8 cellular contexts compared by ENCODE assay signal in genomic region chr1:150622219-150622975, GRCh38. TPM values are rescaled to one million over a fixed set of nuclear protein-coding genes. Genes with fewer than 3 reads are reported as not detected.
A peak's percentile ranks its signal among the peaks of the same experiment; 100 is the strongest.
DNase-seq lines count a peak whose midpoint lies in the region; ATAC-seq and TF ChIP-seq lines count a peak whose summit lies in the region.

No MANE protein-coding gene starts in this region.

- H3K4me3 Mint-ChIP-seq in activated CD8-positive, alpha-beta memory T cell treated with anti-CD3 and anti-CD28 coated beads, Interleukin-2, amount 10 ng/mL, durations not matched to agents 7 days and 5 days: no peak overlapping the region

- H3K9me3 ChIP-seq in colonic mucosa (no peaks in the 10 kb centered on the region), mesenchymal stem cell (ENCODE audit: control insufficient read depth, low read length) (no peaks in the 10 kb centered on the region), upper lobe of right lung (no peaks in the 10 kb centered on the region)

- H2BK12ac ChIP-seq in mesenchymal stem cell (ENCODE audit: low read length in 2 of 2): no peak overlapping the region

- no peaks in the 10 kb centered on the region for H3K27me3 Mint-ChIP-seq in activated CD8-positive, alpha-beta memory T cell treated with anti-CD3 and anti-CD28 coated beads, Interleukin-2, amount 10 ng/mL, durations not matched to agents 7 days and 5 days

- DNase-seq in activated CD8-positive, alpha-beta memory T cell treated with anti-CD3 and anti-CD28 coated beads, Interleukin-2, amount 10 ng/mL, durations not matched to agents 7 days and 5 days: no peak
- DNase-seq in activated CD8-positive, alpha-beta memory T cell treated with anti-CD3 and anti-CD28 coated beads, Interleukin-2, amount 50 U/mL, for 48 hours: no peak
- DNase-seq in colonic mucosa: no peak
- no peak for DNase-seq in mesenchymal stem cell
- DNase-seq in upper lobe of right lung: no peak
- no peak for DNase-seq in AML-193 (lab: John Stamatoyannopoulos, UW)

- no peak overlapping the region for H2AK5ac ChIP-seq in mesenchymal stem cell (ENCODE audit: low read length, severe bottlenecking)

- H3K36me3 ChIP-seq in colonic mucosa: peaks cover 3% of the 10 kb centered on the region
- H3K36me3 ChIP-seq in mesenchymal stem cell (ENCODE audit: control insufficient read depth in 1 of 2, insufficient read depth in 2 of 2, low read depth in 1 of 2, low read length in 2 of 2): peaks cover 34 to 67% of the 10 kb centered on the region in 2 experiments
- H3K36me3 ChIP-seq in upper lobe of right lung: peaks cover 79% of the 10 kb centered on the region

- no peak overlapping the region for H4K8ac ChIP-seq in mesenchymal stem cell (ENCODE audit: low read length)

- no peak overlapping the region for H3K4me3 ChIP-seq in colonic mucosa
- no peak overlapping the region for H3K4me3 ChIP-seq in mesenchymal stem cell (ENCODE audit: insufficient read depth in 1 of 2, low read depth in 1 of 2, low read length in 2 of 2)
- H3K4me3 ChIP-seq in upper lobe of right lung: no peak overlapping the region

- peaks cover 74% of the 10 kb centered on the region for H3K4me1 Mint-ChIP-seq in activated CD8-positive, alpha-beta memory T cell treated with anti-CD3 and anti-CD28 coated beads, Interleukin-2, amount 10 ng/mL, durations not matched to agents 7 days and 5 days

- no peak overlapping the region for H3K4me2 ChIP-seq in mesenchymal stem cell (ENCODE audit: low read length, poor library complexity, severe bottlenecking)

- H3K4me1 ChIP-seq in colonic mucosa: peaks cover 12% of the 10 kb centered on the region
- H3K4me1 ChIP-seq in mesenchymal stem cell (ENCODE audit: control insufficient read depth, insufficient read depth, low read depth, low read length): peaks cover 2% of the 10 kb centered on the region
- H3K4me1 ChIP-seq in upper lobe of right lung: peaks cover 41% of the 10 kb centered on the region

- H3K18ac ChIP-seq in mesenchymal stem cell (ENCODE audit: low read depth in 1 of 2, low read length in 2 of 2): no peak overlapping the region

- TF ChIP-seq CTCF in colonic mucosa (IDR thresholded peaks at IDR 0.05): no peak
- TF ChIP-seq CTCF in upper lobe of right lung (IDR thresholded peaks at IDR 0.05): no peak

- no peaks in the 10 kb centered on the region for H3K9me3 Mint-ChIP-seq in activated CD8-positive, alpha-beta memory T cell treated with anti-CD3 and anti-CD28 coated beads, Interleukin-2, amount 10 ng/mL, durations not matched to agents 7 days and 5 days (ENCODE audit: low read depth)

- no peak overlapping the region for H3K14ac ChIP-seq in mesenchymal stem cell (ENCODE audit: low read length in 2 of 2)

- H3K36me3 Mint-ChIP-seq in activated CD8-positive, alpha-beta memory T cell treated with anti-CD3 and anti-CD28 coated beads, Interleukin-2, amount 10 ng/mL, durations not matched to agents 7 days and 5 days: peaks cover 67% of the 10 kb centered on the region

- WGBS in mesenchymal stem cell: 74% methylated on average over 8 of the region's 8 CpGs

- peak overlapping the region; percentile 68 for H3K27ac Mint-ChIP-seq in activated CD8-positive, alpha-beta memory T cell treated with anti-CD3 and anti-CD28 coated beads, Interleukin-2, amount 10 ng/mL, durations not matched to agents 7 days and 5 days

- CTCF ChIA-PET in activated CD8-positive, alpha-beta memory T cell treated with anti-CD3 and anti-CD28 coated beads, Interleukin-2, amount 10 ng/mL, durations not matched to agents 7 days and 5 days (lab: Charles Lee): interaction anchor here (1.0 to 19.0 kb wide), 5 partner anchors 12 to 89 kb away, joined by 3 to 297 read pairs (median 7); partner anchors contain the start of gene GOLPH3L

- H3K27me3 ChIP-seq in colonic mucosa (no peaks in the 10 kb centered on the region), mesenchymal stem cell (ENCODE audit: control insufficient read depth in 1 of 2, insufficient read depth in 1 of 2, low read length in 2 of 2) (no peaks in the 10 kb centered on the region), upper lobe of right lung (no peaks in the 10 kb centered on the region)

- no peak for ATAC-seq in activated CD8-positive, alpha-beta memory T cell treated with anti-CD3 and anti-CD28 coated beads, Interleukin-2, amount 10 ng/mL, durations not matched to agents 7 days and 5 days
- ATAC-seq in upper lobe of right lung (peak; percentile 58), HG03439 (IDR thresholded peaks at IDR 0.05; ENCODE audit: unreplicated experiment) (no peak), HG02623 (IDR thresholded peaks at IDR 0.05; ENCODE audit: unreplicated experiment) (no peak)

- H2BK15ac ChIP-seq in mesenchymal stem cell (ENCODE audit: low read depth, poor library complexity, severe bottlenecking): no peak overlapping the region

- peaks cover 20% of the 10 kb centered on the region for H3K79me1 ChIP-seq in mesenchymal stem cell (replicated peaks; ENCODE audit: low read length, poor library complexity, severe bottlenecking)

- peak overlapping the region; percentile 5 for H2BK120ac ChIP-seq in mesenchymal stem cell (ENCODE audit: low read depth, low read length)

- H3K4ac ChIP-seq in mesenchymal stem cell (ENCODE audit: low read depth in 1 of 2, low read length in 2 of 2): no peak overlapping the region

- H3K23ac ChIP-seq in mesenchymal stem cell (ENCODE audit: low read length in 2 of 2): no peak overlapping the region

- H3K9ac ChIP-seq in colonic mucosa (ENCODE audit: low read depth in 2 of 2, low read length in 2 of 2) (no peak overlapping the region), mesenchymal stem cell (ENCODE audit: low read length) (peak overlapping the region; percentile 82)

- H3K27ac ChIP-seq in colonic mucosa: peak overlapping the region; percentile 48
- H3K27ac ChIP-seq in mesenchymal stem cell (ENCODE audit: low read length, poor library complexity, severe bottlenecking): no peak overlapping the region
- H3K27ac ChIP-seq in upper lobe of right lung: peak overlapping the region; percentile 39

- H2AFZ ChIP-seq in mesenchymal stem cell (ENCODE audit: low read depth, low read length): no peak overlapping the region

- no peak overlapping the region for H2BK5ac ChIP-seq in mesenchymal stem cell (ENCODE audit: low read depth, low read length, poor library complexity, severe bottlenecking)

- intact Hi-C loops in colonic mucosa (cut with DNase I) (loop anchor here (5.0 to 10.0 kb wide), 2 partner anchors 45 to 158 kb away; partner anchors contain the start of gene MCL1), upper lobe of right lung (cut with DNase I) (loop anchor here (10.0 kb wide), 1 partner anchor 48 kb away; the partner anchor contains the start of gene MCL1)

- peak overlapping the region; percentile 80 for H4K91ac ChIP-seq in mesenchymal stem cell (ENCODE audit: low read length)

RNA-seq across cellular contexts. Expression of gene ENSA, which starts 7.0 kb away (rescaled TPM):
- 100 to 1,000 TPM; 202 to 252 TPM for total RNA-seq in activated CD8-positive, alpha-beta memory T cell treated with anti-CD3 and anti-CD28 coated beads, Interleukin-2, amount 10 ng/mL, durations not matched to agents 7 days and 5 days
- total RNA-seq in colonic mucosa (100 to 1,000 TPM; 199 to 227 TPM), upper lobe of right lung (188 TPM)
- 71.3 TPM for polyA plus RNA-seq in mesenchymal stem cell (2013, experiment 1 of 2)
- 71.6 TPM for polyA plus RNA-seq in mesenchymal stem cell (2013, experiment 2 of 2)

RNA-seq across cellular contexts. Expression of gene MCL1, which starts 43.0 kb away (rescaled TPM):
- total RNA-seq in activated CD8-positive, alpha-beta memory T cell treated with anti-CD3 and anti-CD28 coated beads, Interleukin-2, amount 10 ng/mL, durations not matched to agents 7 days and 5 days: 100 to 1,000 TPM; 373 to 408 TPM
- total RNA-seq in colonic mucosa (100 to 1,000 TPM; 151 to 285 TPM), upper lobe of right lung (325 TPM)
- polyA plus RNA-seq in mesenchymal stem cell (2013, experiment 1 of 2): 229 TPM
- polyA plus RNA-seq in mesenchymal stem cell (2013, experiment 2 of 2): 224 TPM
